17 cellular contexts compared by ENCODE assay signal in the genomic region with DNA sequence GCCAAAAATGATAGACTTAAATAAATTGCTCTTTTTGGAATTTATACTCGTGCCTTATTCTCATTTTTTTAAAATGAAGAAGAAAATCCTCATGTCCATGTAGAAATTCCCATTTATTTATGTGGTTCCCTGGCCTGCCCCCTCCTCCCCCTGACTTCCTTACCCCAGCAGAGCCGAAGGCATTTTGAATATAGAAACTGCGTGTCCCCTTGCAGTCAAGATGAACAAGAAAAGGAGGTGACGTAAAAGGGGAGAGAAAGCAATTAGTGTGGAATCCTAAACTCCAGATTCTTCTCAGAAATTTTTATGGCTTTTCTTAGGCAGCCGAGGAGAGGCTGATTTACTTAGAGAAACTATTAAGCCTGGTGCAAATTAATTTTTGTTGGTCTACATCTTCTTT.
DNase-seq lines count a peak whose midpoint lies in the region; ATAC-seq and TF ChIP-seq lines count a peak whose summit lies in the region.
"Had no signal": no experiment of that assay in that cellular context is flagged by ENCODE, and none has a peak within 500 bp of the region (broad histone marks: within the 10 kb centered on the region; RNA-seq: fewer than 3 reads in every experiment).

No MANE protein-coding gene starts in this region.

- 76% methylated on average over 5 of the region's 5 CpGs for WGBS in esophagus muscularis mucosa
- WGBS in mesodermal cell (ENCODE audit: insufficient coverage in 2 of 2), 2 experiments, result 71 to 80% methylated on average over 2 to 3 of the region's 5 CpGs
- 16% methylated on average over 5 of the region's 5 CpGs for WGBS in smooth muscle cell (ENCODE audit: low lambda C conversion rate)

- TF ChIP-seq CTCF in esophagus muscularis mucosa (IDR thresholded peaks at IDR 0.05), result no peak
- TF ChIP-seq CTCF in smooth muscle cell (IDR thresholded peaks at IDR 0.05; ENCODE audit: borderline replicate concordance, insufficient read depth, poor library complexity, severe bottlenecking), result no peak

- H3K79me2 ChIP-seq in smooth muscle cell (ENCODE audit: low read depth), result no peaks in the 10 kb centered on the region

- H4K20me1 ChIP-seq in smooth muscle cell (ENCODE audit: low read depth), result no peaks in the 10 kb centered on the region
- H4K20me1 ChIP-seq: BLaER1 treated with 17β-estradiol and CSF1 and Interleukin-3, amounts not matched to agents 10 nM and 100 nM had no signal

- peak overlapping the region; percentile 59 for H3K9ac ChIP-seq in smooth muscle cell (ENCODE audit: low read depth)
- H3K9ac ChIP-seq: BLaER1 treated with 17β-estradiol and CSF1 and Interleukin-3, amounts not matched to agents 10 nM and 100 nM had no signal

- no peak for ATAC-seq in stimulated activated memory B cell treated with anti-CD40 and anti-IgM and Interleukin-4, amounts not matched to agents 10 μg/mL and 1 μg/mL and 100 μg/mL, for 72 hours
- ATAC-seq in GM19035 (IDR thresholded peaks at IDR 0.05; ENCODE audit: unreplicated experiment), result no peak
- ATAC-seq: CD8-positive, alpha-beta T cell had no signal

- no peak for TF ChIP-seq POLR2A in esophagus muscularis mucosa (IDR thresholded peaks at IDR 0.05; ENCODE audit: low read depth)

- no peak overlapping the region for H3K27ac Mint-ChIP-seq in stimulated activated memory B cell treated with anti-CD40 and anti-IgM and Interleukin-4, amounts not matched to agents 10 μg/mL and 1 μg/mL and 100 μg/mL, for 72 hours
- H3K27ac Mint-ChIP-seq: B cell; CD8-positive, alpha-beta T cell had no signal

- H2AFZ ChIP-seq in smooth muscle cell (ENCODE audit: low read depth), result peak overlapping the region; percentile 26

- H3K4me1 Mint-ChIP-seq in stimulated activated memory B cell treated with anti-CD40 and anti-IgM and Interleukin-4, amounts not matched to agents 10 μg/mL and 1 μg/mL and 100 μg/mL, for 72 hours, result peaks cover 4% of the 10 kb centered on the region
- H3K4me1 Mint-ChIP-seq: B cell had no signal

- H3K4me2 ChIP-seq in smooth muscle cell, result peak overlapping the region; percentile 78
- H3K4me2 ChIP-seq: BLaER1 treated with 17β-estradiol and CSF1 and Interleukin-3, amounts not matched to agents 10 nM and 100 nM had no signal

- H3K36me3 ChIP-seq in esophagus muscularis mucosa (no peaks in the 10 kb centered on the region), mesodermal cell (ENCODE audit: control insufficient read depth, insufficient read depth, low read length) (no peaks in the 10 kb centered on the region), smooth muscle cell (ENCODE audit: low read depth) (no peaks in the 10 kb centered on the region)
- H3K36me3 ChIP-seq: BLaER1 treated with 17β-estradiol and CSF1 and Interleukin-3, amounts not matched to agents 10 nM and 100 nM; HAP-1 had no signal

- peaks cover 11% of the 10 kb centered on the region for H3F3A ChIP-seq in smooth muscle cell (ENCODE audit: low read depth)

- no peaks in the 10 kb centered on the region for H3K9me3 ChIP-seq in esophagus muscularis mucosa
- no peaks in the 10 kb centered on the region for H3K9me3 ChIP-seq in mesodermal cell (ENCODE audit: control insufficient read depth, low read length)
- no peaks in the 10 kb centered on the region for H3K9me3 ChIP-seq in smooth muscle cell (replicated peaks; ENCODE audit: low read depth)
- H3K9me3 ChIP-seq: BLaER1 treated with 17β-estradiol and CSF1 and Interleukin-3, amounts not matched to agents 10 nM and 100 nM; HAP-1 had no signal

- H3K4me3 ChIP-seq in esophagus muscularis mucosa (no peak overlapping the region), mesodermal cell (ENCODE audit: extremely low read depth, insufficient read depth, low read length, poor library complexity, severe bottlenecking) (no peak overlapping the region), smooth muscle cell (no peak overlapping the region)
- H3K4me3 ChIP-seq: BLaER1 treated with 17β-estradiol and CSF1 and Interleukin-3, amounts not matched to agents 10 nM and 100 nM; HAP-1 had no signal

- H3K4me3 Mint-ChIP-seq in stimulated activated memory B cell treated with anti-CD40 and anti-IgM and Interleukin-4, amounts not matched to agents 10 μg/mL and 1 μg/mL and 100 μg/mL, for 72 hours, result no peak overlapping the region
- H3K4me3 Mint-ChIP-seq: B cell; CD8-positive, alpha-beta T cell had no signal

- no peaks in the 10 kb centered on the region for H3K4me1 ChIP-seq in esophagus muscularis mucosa
- peaks cover 3% of the 10 kb centered on the region for H3K4me1 ChIP-seq in mesodermal cell (ENCODE audit: control insufficient read depth, insufficient read depth, low read length, poor library complexity, severe bottlenecking)
- H3K4me1 ChIP-seq in smooth muscle cell (ENCODE audit: low read depth), result peaks cover 9% of the 10 kb centered on the region
- H3K4me1 ChIP-seq: HAP-1 had no signal

- no peaks in the 10 kb centered on the region for H3K27me3 ChIP-seq in esophagus muscularis mucosa
- no peaks in the 10 kb centered on the region for H3K27me3 ChIP-seq in smooth muscle cell (ENCODE audit: low read depth)
- H3K27me3 ChIP-seq: BLaER1 treated with 17β-estradiol and CSF1 and Interleukin-3, amounts not matched to agents 10 nM and 100 nM had no signal

- H3K9me3 Mint-ChIP-seq in stimulated activated memory B cell treated with anti-CD40 and anti-IgM and Interleukin-4, amounts not matched to agents 10 μg/mL and 1 μg/mL and 100 μg/mL, for 72 hours, result no peaks in the 10 kb centered on the region
- H3K9me3 Mint-ChIP-seq: CD8-positive, alpha-beta T cell had no signal

- DNase-seq in AG20443 (ENCODE audit: low spot score), result peak; percentile 26
- peak; percentile 53 for DNase-seq in esophagus muscularis mucosa (ENCODE audit: extremely low spot score)
- DNase-seq in smooth muscle cell (lab: John Stamatoyannopoulos, UW; ENCODE audit: unreplicated experiment), result no peak
- no peak for DNase-seq in stimulated activated naive CD4-positive, alpha-beta T cell (lab: John Stamatoyannopoulos, UW)
- no peak for DNase-seq in activated CD4-positive, CD25-positive, alpha-beta regulatory T cell (lab: John Stamatoyannopoulos, UW)
- DNase-seq: CD8-positive, alpha-beta T cell; DMS 273 treated with DMSO at 0.1 percent for 48 hours; DMS53; DND-41; EL; KG1 had no signal

- no peak for TF ChIP-seq EP300 in esophagus muscularis mucosa (IDR thresholded peaks at IDR 0.05)

- H3K27ac ChIP-seq in esophagus muscularis mucosa (replicated peaks in 1 of 4) (no peak overlapping the region), mesodermal cell (ENCODE audit: low read depth, low read length, severe bottlenecking) (peak overlapping the region; percentile 46), smooth muscle cell (ENCODE audit: low read depth) (peak overlapping the region; percentile 89)
- H3K27ac ChIP-seq: BLaER1 treated with 17β-estradiol and CSF1 and Interleukin-3, amounts not matched to agents 10 nM and 100 nM had no signal

- H3K36me3 Mint-ChIP-seq in stimulated activated memory B cell treated with anti-CD40 and anti-IgM and Interleukin-4, amounts not matched to agents 10 μg/mL and 1 μg/mL and 100 μg/mL, for 72 hours, result no peaks in the 10 kb centered on the region
- H3K36me3 Mint-ChIP-seq: CD8-positive, alpha-beta T cell had no signal

- intact Hi-C loops in esophagus muscularis mucosa (cut with DNase I), result no loop called here

- peaks cover 9% of the 10 kb centered on the region for H3K27me3 Mint-ChIP-seq in stimulated activated memory B cell treated with anti-CD40 and anti-IgM and Interleukin-4, amounts not matched to agents 10 μg/mL and 1 μg/mL and 100 μg/mL, for 72 hours

Comparison
In these comparisons a context has a peak if more than half of its experiments do, and no peak if none do; other contexts are left out.
1. DNase-seq: peak in AG20443 (single experiment) and esophagus muscularis mucosa (single experiment); none in smooth muscle cell (single experiment), stimulated activated naive CD4-positive, alpha-beta T cell (0 of 6) and activated CD4-positive, CD25-positive, alpha-beta regulatory T cell (0 of 4).
2. H3K27ac ChIP-seq: peak in mesodermal cell (single experiment) and smooth muscle cell (single experiment); none in esophagus muscularis mucosa (0 of 4).